In the genomic region with DNA sequence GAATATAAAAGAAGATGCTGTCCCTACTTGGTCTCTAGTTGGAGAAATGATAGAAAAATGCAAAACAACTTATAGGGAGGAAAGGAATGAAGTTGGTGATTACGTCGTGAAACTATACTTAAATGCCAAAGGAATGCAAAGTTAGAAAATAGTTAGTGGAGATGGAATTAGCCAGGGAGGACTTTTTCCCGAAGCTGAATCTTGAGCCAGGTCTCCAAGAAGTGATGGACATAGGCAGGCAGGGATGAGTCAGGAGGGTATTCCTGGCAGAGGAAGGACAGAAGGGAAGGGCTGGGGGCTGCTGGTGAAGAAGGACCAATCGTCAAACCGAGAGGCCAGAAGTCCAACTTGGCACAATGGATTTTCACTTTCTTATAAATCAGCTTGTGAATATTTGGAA, we compare ENCODE assay signal across 8 cellular contexts. TPM values are rescaled to one million over a fixed set of nuclear protein-coding genes. Genes with fewer than 3 reads are reported as not detected.
DNase-seq lines count a peak whose midpoint lies in the region; ATAC-seq and TF ChIP-seq lines count a peak whose summit lies in the region.

No MANE protein-coding gene starts in this region.

- peaks cover 9% of the 10 kb centered on the region; the same call in 1 of the 2 replicates for H3F3A ChIP-seq in Loucy (ENCODE audit: low read depth)

- peaks cover 29% of the 10 kb centered on the region for H4K20me1 ChIP-seq in Loucy (ENCODE audit: insufficient read depth, low read length, poor library complexity, severe bottlenecking)

- H2AFZ ChIP-seq in Loucy (ENCODE audit: low read length), result no peak overlapping the region

- peak overlapping the region; percentile 84 to 87 (median 84) for H3K4me3 Mint-ChIP-seq in nephron

- peak overlapping the region; percentile 91 for H3K4me2 ChIP-seq in Loucy (ENCODE audit: low read depth, low read length, poor library complexity, severe bottlenecking)

- no peaks in the 10 kb centered on the region for H3K36me3 ChIP-seq in BJ (ENCODE audit: control insufficient read depth, insufficient read depth, low read length)
- H3K36me3 ChIP-seq in Loucy (ENCODE audit: insufficient read depth, low read length), result no peaks in the 10 kb centered on the region

- peak overlapping the region; percentile 64 for H3K9ac ChIP-seq in Loucy (ENCODE audit: low read depth, low read length, poor library complexity, severe bottlenecking)

- CTCF ChIA-PET in BJ (lab: Yijun Ruan, JAX), result interaction anchor here (0.8 to 3.1 kb wide), 6 partner anchors 9 to 99 kb away, joined by 3 to 10 read pairs (median 4); no protein-coding TSS in a partner anchor

- peaks cover 39% of the 10 kb centered on the region for H3K4me1 Mint-ChIP-seq in nephron

- POLR2A ChIA-PET in BJ (lab: Charles Lee), result interaction anchor here (0.6 kb wide), 1 partner anchor 1220 kb away, joined by 16 read pairs; no protein-coding TSS in a partner anchor

- no peak for DNase-seq in BJ (ENCODE audit: low read depth)
- DNase-seq in dorsolateral prefrontal cortex, result no peak
- no peak for DNase-seq in NCI-H226

- ATAC-seq in GM18520 (IDR thresholded peaks at IDR 0.05; ENCODE audit: unreplicated experiment), result no peak
- ATAC-seq in HG03520 (IDR thresholded peaks at IDR 0.05; ENCODE audit: unreplicated experiment), result no peak
- no peak for ATAC-seq in GM21717 (IDR thresholded peaks at IDR 0.05; ENCODE audit: unreplicated experiment)

- peak overlapping the region; percentile 78 for H3K4me3 ChIP-seq in BJ (ENCODE audit: low read depth, low read length)
- H3K4me3 ChIP-seq in Loucy (ENCODE audit: low read length, poor library complexity, severe bottlenecking), result peak overlapping the region; percentile 92
- peak overlapping the region in 58 of 59 donors; percentile 58 to 90 (median 81) for H3K4me3 ChIP-seq in dorsolateral prefrontal cortex

- no peaks in the 10 kb centered on the region for H3K9me2 ChIP-seq in Loucy (replicated peaks; ENCODE audit: low read depth, low read length)

- peak overlapping the region; percentile 67 to 75 (median 73) for H3K27ac Mint-ChIP-seq in nephron

- no peaks in the 10 kb centered on the region for H3K9me3 ChIP-seq in Loucy (ENCODE audit: insufficient read depth, low read depth, low read length)

- H3K27ac ChIP-seq in dorsolateral prefrontal cortex, result peak overlapping the region in 5 of 59 donors; percentile 5 to 84 (median 82)

- peaks cover 33% of the 10 kb centered on the region for H3K79me2 ChIP-seq in Loucy (ENCODE audit: insufficient read depth, low read length)

- TF ChIP-seq CTCF in BJ (IDR thresholded peaks at IDR 0.05; ENCODE audit: insufficient read depth, low read depth, low read length), result no peak
- TF ChIP-seq CTCF in Loucy (conservative IDR thresholded peaks at IDR 0.05; ENCODE audit: low read length), result no peak
- TF ChIP-seq CTCF in dorsolateral prefrontal cortex (IDR thresholded peaks at IDR 0.05 in 54 of 56, conservative IDR thresholded peaks at IDR 0.05 in 2 of 56; ENCODE audit: low read depth in 1 of 56, partially characterized antibody in 56 of 56), result no peak
- no peak for TF ChIP-seq CTCF in nephron (IDR thresholded peaks at IDR 0.05; ENCODE audit: unreplicated experiment in 3 of 3)

- no peaks in the 10 kb centered on the region for H3K27me3 ChIP-seq in BJ (ENCODE audit: control insufficient read depth, insufficient read depth, low read length)
- no peaks in the 10 kb centered on the region for H3K27me3 ChIP-seq in Loucy (ENCODE audit: insufficient read depth, low read length, poor library complexity, severe bottlenecking)
- H3K27me3 ChIP-seq in dorsolateral prefrontal cortex, result no peaks in the 10 kb centered on the region

- H3K27me3 Mint-ChIP-seq in nephron (ENCODE audit: low read depth), result no peaks in the 10 kb centered on the region

- no peaks in the 10 kb centered on the region for H3K9me3 Mint-ChIP-seq in nephron

- intact Hi-C loops in dorsolateral prefrontal cortex (cut with DNase I), result loop anchor here in 1 of 2 donors (5.0 kb wide), 1 partner anchor 124 kb away; the partner anchor contains the start of gene VPS4A

- H3K36me3 Mint-ChIP-seq in nephron (ENCODE audit: low read depth), result peaks cover 6% of the 10 kb centered on the region

- peaks cover 35% of the 10 kb centered on the region for H3K4me1 ChIP-seq in Loucy (ENCODE audit: insufficient read depth, low read length, poor library complexity, severe bottlenecking)

RNA-seq across cellular contexts. Expression of gene SNTB2, which starts 1.8 kb away (rescaled TPM):
- polyA plus RNA-seq in BJ (2011; rRNA removed), result 43.1 and 50.5 TPM in 2 replicates
- 47.4 and 51.0 TPM in 2 replicates for polyA minus RNA-seq in BJ (2011; rRNA and poly(A)+ RNA removed)
- 10 to 100 TPM; 24.5 to 81.3 (median 36.6) TPM for total RNA-seq in dorsolateral prefrontal cortex

RNA-seq across cellular contexts. Expression of gene UTP4, which starts 56.3 kb away (rescaled TPM):
- polyA plus RNA-seq in BJ (2011; rRNA removed), result 59.2 and 60.7 TPM in 2 replicates
- polyA minus RNA-seq in BJ (2011; rRNA and poly(A)+ RNA removed), result 57.5 and 73.5 TPM in 2 replicates
- total RNA-seq in dorsolateral prefrontal cortex, result 10 to 100 TPM; 24.8 to 57.1 (median 40.2) TPM

RNA-seq across cellular contexts. Expression of gene CHTF8, which starts 56.3 kb away (rescaled TPM):
- 128 and 161 TPM in 2 replicates for polyA plus RNA-seq in BJ (2011; rRNA removed)
- 97.8 and 154 TPM in 2 replicates for polyA minus RNA-seq in BJ (2011; rRNA and poly(A)+ RNA removed)
- 10 to 100 TPM; 40.8 to 90.1 (median 64.5) TPM for total RNA-seq in dorsolateral prefrontal cortex
